1 cellular context compared by ENCODE assay signal in genomic region chr19:32673573-32673972, GRCh38.
TF ChIP-seq lines count a peak whose summit lies in the region.

No MANE protein-coding gene starts in this region.

TF ChIP-seq in GM12878, 131 proteins besides CTCF, POLR2A, EP300 and RAD21:
- TF ChIP-seq GABPA (IDR thresholded peaks at IDR 0.05; ENCODE audit: low read depth) (no peak), STAT3 (IDR thresholded peaks at IDR 0.05; ENCODE audit: low read depth, low read length) (no peak), MTA3 (IDR thresholded peaks at IDR 0.05; ENCODE audit: borderline replicate concordance, low read length) (no peak), ATF2 (IDR thresholded peaks at IDR 0.05; ENCODE audit: low read length) (no peak), SPI1 (IDR thresholded peaks at IDR 0.05; ENCODE audit: borderline replicate concordance, insufficient read depth, low read depth, low read length) (no peak), MLLT1 (IDR thresholded peaks at IDR 0.05) (no peak), YY1 (IDR thresholded peaks at IDR 0.05; ENCODE audit: low read depth, low read length) (no peak), ZNF687 (IDR thresholded peaks at IDR 0.05) (no peak), RB1 (IDR thresholded peaks at IDR 0.05; ENCODE audit: borderline replicate concordance) (no peak), SREBF1 (IDR thresholded peaks at IDR 0.05; ENCODE audit: low read length) (no peak), CUX1 (IDR thresholded peaks at IDR 0.05; ENCODE audit: insufficient replicate concordance, low read depth, low read length) (no peak), ZBTB40 (IDR thresholded peaks at IDR 0.05; ENCODE audit: borderline replicate concordance) (no peak), ZNF207 (IDR thresholded peaks at IDR 0.05; ENCODE audit: borderline replicate concordance) (no peak), CEBPB (IDR thresholded peaks at IDR 0.05; ENCODE audit: borderline replicate concordance in 1 of 2, low read depth in 2 of 2, low read length in 2 of 2) (no peak), REST (IDR thresholded peaks at IDR 0.05; ENCODE audit: low read depth, low read length) (no peak), NR2C1 (IDR thresholded peaks at IDR 0.05) (no peak), PKNOX1 (IDR thresholded peaks at IDR 0.05) (no peak), PBX3 (IDR thresholded peaks at IDR 0.05; ENCODE audit: insufficient replicate concordance, low read depth, low read length) (no peak), WRNIP1 (IDR thresholded peaks at IDR 0.05; ENCODE audit: borderline replicate concordance, low read depth, low read length) (no peak), ESRRA (IDR thresholded peaks at IDR 0.05; ENCODE audit: low read length) (no peak)
TF ChIP-seq in GM12878: peak in this region for 0.
